7 cellular contexts compared by ENCODE assay signal in the genomic region with DNA sequence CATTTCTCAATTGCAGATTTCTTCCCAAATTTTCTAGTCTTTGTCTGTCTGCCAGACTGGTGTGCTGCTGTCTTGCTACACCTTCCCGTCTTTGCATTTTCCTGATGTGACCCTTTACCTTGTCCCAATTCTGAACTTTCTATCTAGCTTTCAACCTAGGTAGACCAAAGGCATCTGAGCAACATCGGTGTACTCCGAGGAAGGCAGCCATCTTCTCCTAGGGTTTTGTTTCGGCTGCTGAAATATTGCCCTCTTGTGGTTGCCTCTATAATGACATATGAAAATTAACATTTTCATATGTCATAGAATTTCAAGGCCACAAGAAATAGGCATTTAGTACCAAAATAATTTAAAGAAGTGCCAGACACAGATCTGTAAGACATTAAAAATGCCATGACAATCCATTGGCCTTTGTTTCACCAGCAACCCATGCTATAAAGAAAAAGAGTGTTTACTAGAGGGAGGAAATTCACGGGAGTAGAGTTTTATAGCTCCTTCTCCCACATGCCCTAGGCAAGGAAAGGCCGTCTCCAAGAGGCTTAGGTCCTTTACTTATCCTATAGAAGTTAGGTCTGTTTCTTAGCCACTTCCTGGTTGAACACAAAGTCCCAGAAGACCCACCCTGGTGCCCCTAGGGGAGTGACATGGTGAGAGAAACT. TPM values are rescaled to one million over a fixed set of nuclear protein-coding genes. Genes with fewer than 3 reads are reported as not detected.
A peak's percentile ranks its signal among the peaks of the same experiment; 100 is the strongest.
DNase-seq lines count a peak whose midpoint lies in the region; ATAC-seq, FAIRE-seq and TF ChIP-seq lines count a peak whose summit lies in the region.

No MANE protein-coding gene starts in this region.

- peaks cover 5% of the 10 kb centered on the region for H3K4me1 ChIP-seq in lower lobe of right lung
- H3K4me1 ChIP-seq in subcutaneous abdominal adipose tissue (ENCODE audit: control insufficient read depth in 5 of 5, insufficient read depth in 5 of 5, low read length in 5 of 5): peaks cover 0 to 9% (median 5%) of the 10 kb centered on the region in 5 donors

- peak overlapping the region; percentile 79 for H3K4me3 Mint-ChIP-seq in T-helper 1 cell treated with Interleukin-12 subunit alpha and Interleukin-12 subunit beta and Interleukin-4 antibody, amounts not matched to agents 30 μg/mL and 1 μg/mL, for 36 hours

- intact Hi-C loops in lower lobe of right lung (cut with DNase I): no loop called here

- H3K27ac ChIP-seq in coronary artery (no peak overlapping the region), lower lobe of right lung (no peak overlapping the region), subcutaneous abdominal adipose tissue (ENCODE audit: low read depth, low read length) (no peak overlapping the region)

- H3K4me1 Mint-ChIP-seq in T-helper 1 cell treated with Interleukin-12 subunit alpha and Interleukin-12 subunit beta and Interleukin-4 antibody, amounts not matched to agents 30 μg/mL and 1 μg/mL, for 36 hours (ENCODE audit: low read depth): peaks cover 8% of the 10 kb centered on the region

- ATAC-seq in GM21447 (IDR thresholded peaks at IDR 0.05; ENCODE audit: unreplicated experiment): peak; percentile 53
- peak; percentile 81 to 84 for ATAC-seq in lower lobe of right lung

- H3K9me3 ChIP-seq in lower lobe of right lung: no peaks in the 10 kb centered on the region
- H3K9me3 ChIP-seq in subcutaneous abdominal adipose tissue (ENCODE audit: control insufficient read depth in 5 of 5, low read length in 5 of 5): no peaks in the 10 kb centered on the region

- no peak overlapping the region for H3K9ac ChIP-seq in subcutaneous abdominal adipose tissue (ENCODE audit: low read length in 5 of 5)

- no peak overlapping the region for H3K27ac Mint-ChIP-seq in T-helper 1 cell treated with Interleukin-12 subunit alpha and Interleukin-12 subunit beta and Interleukin-4 antibody, amounts not matched to agents 30 μg/mL and 1 μg/mL, for 36 hours

- FAIRE-seq in G401.6 (lab: Jason Lieb, UNC): peak; percentile 80

- H3K27me3 ChIP-seq in lower lobe of right lung (ENCODE audit: low read depth) (peaks cover 4% of the 10 kb centered on the region), subcutaneous abdominal adipose tissue (ENCODE audit: control insufficient read depth in 5 of 5, insufficient read depth in 4 of 5, low read length in 5 of 5) (peaks cover 0 to 3% (median 0%) of the 10 kb centered on the region in 5 donors)

- no peak for DNase-seq in coronary artery (ENCODE audit: low spot score)
- DNase-seq in lower lobe of right lung: no peak

- no peaks in the 10 kb centered on the region for H3K9me3 Mint-ChIP-seq in T-helper 1 cell treated with Interleukin-12 subunit alpha and Interleukin-12 subunit beta and Interleukin-4 antibody, amounts not matched to agents 30 μg/mL and 1 μg/mL, for 36 hours

- peaks cover 20% of the 10 kb centered on the region for H3K27me3 Mint-ChIP-seq in T-helper 1 cell treated with Interleukin-12 subunit alpha and Interleukin-12 subunit beta and Interleukin-4 antibody, amounts not matched to agents 30 μg/mL and 1 μg/mL, for 36 hours (ENCODE audit: low read depth)

- H3K4me3 ChIP-seq in coronary artery (peak overlapping the region; percentile 42), lower lobe of right lung (peak overlapping the region; percentile 29), subcutaneous abdominal adipose tissue (ENCODE audit: low read depth in 1 of 5, low read length in 5 of 5) (peak overlapping the region; percentile 17 to 58 (median 36))

- peak; percentile 85 for TF ChIP-seq CTCF in LNCAP (IDR thresholded peaks at IDR 0.05)
- TF ChIP-seq CTCF in coronary artery (IDR thresholded peaks at IDR 0.05): peak; percentile 19
- peak; percentile 72 for TF ChIP-seq CTCF in lower lobe of right lung (IDR thresholded peaks at IDR 0.05)

- peaks cover 2% of the 10 kb centered on the region for H3K36me3 Mint-ChIP-seq in T-helper 1 cell treated with Interleukin-12 subunit alpha and Interleukin-12 subunit beta and Interleukin-4 antibody, amounts not matched to agents 30 μg/mL and 1 μg/mL, for 36 hours (ENCODE audit: low read depth)

- no peaks in the 10 kb centered on the region for H3K36me3 ChIP-seq in lower lobe of right lung
- H3K36me3 ChIP-seq in subcutaneous abdominal adipose tissue (ENCODE audit: control insufficient read depth in 5 of 5, insufficient read depth in 5 of 5, low read length in 5 of 5): no peaks in the 10 kb centered on the region

RNA-seq across cellular contexts. Expression of a gene that starts 23.4 kb away (rescaled TPM):
- not detected for total RNA-seq in lower lobe of right lung

RNA-seq across cellular contexts. Expression of a gene that starts 41.4 kb away (rescaled TPM):
- 1.6 TPM for total RNA-seq in lower lobe of right lung

RNA-seq across cellular contexts. Expression of a gene that starts 48.6 kb away (rescaled TPM):
- not detected for total RNA-seq in lower lobe of right lung

Comparison
In these comparisons a context has a peak if more than half of its experiments do, and no peak if none do; other contexts are left out.
1. CTCF ChIP-seq: peak in every context shown above with its lines; median percentile 85 in LNCAP; 72 in lower lobe of right lung; 19 in coronary artery.